25 cellular contexts compared by ENCODE assay signal in the genomic region with DNA sequence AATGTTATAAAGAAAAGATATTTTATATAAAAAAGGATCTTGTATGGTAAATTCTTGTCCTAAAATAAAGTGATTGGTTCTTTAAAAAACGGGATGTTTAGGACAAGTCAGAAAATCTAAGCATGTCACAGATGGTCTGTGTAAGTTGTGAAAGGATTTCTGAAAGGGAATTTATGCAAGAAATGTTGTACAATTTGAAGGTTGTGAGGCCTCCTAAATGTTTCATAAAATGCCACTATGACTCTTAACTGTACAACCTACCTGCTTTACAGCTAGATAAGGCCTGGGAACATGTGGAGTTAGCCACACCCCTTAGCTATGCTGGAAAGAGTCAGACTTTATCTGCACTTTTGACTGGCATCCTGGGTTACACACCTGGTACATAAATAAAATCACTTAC.
"Had no signal": no experiment of that assay in that cellular context is flagged by ENCODE, and none has a peak within 500 bp of the region (broad histone marks: within the 10 kb centered on the region; RNA-seq: fewer than 3 reads in every experiment).

No MANE protein-coding gene starts in this region.

- H3K4me1 ChIP-seq: parathyroid adenoma, prostate gland, right atrium auricular region, suprapubic skin, transverse colon, upper lobe of right lung, uterus had no signal

- H3K4me3 ChIP-seq: dorsolateral prefrontal cortex, lung, mucosa of descending colon, prostate gland, right atrium auricular region, smooth muscle cell, suprapubic skin, transverse colon, upper lobe of right lung, uterus had no signal

- ATAC-seq: left lobe of liver; mucosa of descending colon; natural killer cell treated with Interleukin-12 subunit alpha and Interleukin-12 subunit beta and Interleukin-15 and Interleukin-18, amount 100 ng/mL, for 72 hours; sciatic nerve; stimulated activated naive CD8-positive, alpha-beta T cell treated with anti-CD3 and anti-CD28 coated beads, Interleukin-15, amount 100 ng/mL, for 72 hours; upper lobe of right lung had no signal

- H3K9me3 ChIP-seq: mucosa of descending colon, prostate gland, right atrium auricular region, suprapubic skin, transverse colon, upper lobe of right lung, uterus had no signal

- DNase-seq: dorsolateral prefrontal cortex; effector CD4-positive, alpha-beta T cell; hypothalamus; kidney; mucosa of descending colon; naive B cell; stimulated activated CD4-positive, alpha-beta T cell treated with anti-CD3 and anti-CD28 coated beads, Interleukin-12 subunit alpha, Interleukin-12 subunit beta, amount 100 ng/mL, for 4 hours; stimulated activated CD4-positive, alpha-beta T cell treated with anti-CD3 and anti-CD28 coated beads, Interleukin-1b, Interleukin-23, amount 100 ng/mL, for 48 hours; stimulated activated CD4-positive, alpha-beta T cell treated with anti-CD3 and anti-CD28 coated beads, Interleukin-4, amount 100 ng/mL, for 1 hour; stimulated activated CD8-positive, alpha-beta memory T cell treated with anti-CD3 and anti-CD28 coated beads, Interleukin-4, amount 100 ng/mL, for 48 hours; stimulated activated naive CD4-positive, alpha-beta T cell; stimulated activated naive CD8-positive, alpha-beta T cell treated with anti-CD3 and anti-CD28 coated beads, Interleukin-15, amount 100 ng/mL, for 72 hours; transverse colon; upper lobe of right lung; uterus had no signal

- H3K27ac ChIP-seq: dorsolateral prefrontal cortex, parathyroid adenoma, prostate gland, right atrium auricular region, suprapubic skin, transverse colon, upper lobe of right lung, uterus had no signal

- FAIRE-seq: frontal cortex, kidney had no signal

- H3K36me3 ChIP-seq: prostate gland, right atrium auricular region, suprapubic skin, transverse colon, upper lobe of right lung, uterus had no signal

- H3K27me3 ChIP-seq: right atrium auricular region, suprapubic skin, transverse colon, upper lobe of right lung, uterus had no signal
